12 cellular contexts compared by ENCODE assay signal in the genomic region with DNA sequence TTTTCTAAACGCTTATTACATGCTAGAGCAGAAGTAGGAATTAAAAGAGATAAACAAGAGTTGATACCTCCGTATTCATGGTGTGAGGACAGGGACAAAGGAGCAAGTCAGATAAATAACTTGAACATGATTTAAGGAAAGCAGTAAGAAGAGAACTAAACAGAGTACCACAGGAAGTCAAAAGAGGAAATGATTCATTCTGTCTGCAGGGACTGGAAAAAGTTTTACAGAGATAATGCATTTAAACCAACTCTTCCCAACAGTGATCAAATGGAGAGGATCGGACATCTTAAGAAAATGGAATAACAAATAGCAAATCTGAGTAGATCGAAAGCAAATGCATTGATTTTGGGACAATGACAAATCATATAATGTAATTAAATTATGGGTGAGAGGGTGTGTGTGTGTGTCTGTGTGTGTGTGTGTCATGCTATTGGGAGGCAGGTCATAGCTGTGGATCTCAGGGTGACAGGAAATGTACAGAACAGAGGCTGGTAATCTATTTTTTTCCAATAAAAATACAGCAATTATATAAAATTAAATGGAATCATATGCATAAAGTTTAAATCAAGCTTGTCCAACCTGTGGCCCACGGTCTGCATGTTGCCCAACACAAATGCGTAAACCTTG.
DNase-seq lines count a peak whose midpoint lies in the region; ATAC-seq and TF ChIP-seq lines count a peak whose summit lies in the region.
"Had no signal": no experiment of that assay in that cellular context is flagged by ENCODE, and none has a peak within 500 bp of the region (broad histone marks: within the 10 kb centered on the region; RNA-seq: fewer than 3 reads in every experiment).

No MANE protein-coding gene starts in this region.

- H3K79me2 ChIP-seq in SK-N-SH (ENCODE audit: insufficient read depth): no peaks in the 10 kb centered on the region

- H4K20me1 ChIP-seq in SK-N-SH (ENCODE audit: insufficient read depth): no peaks in the 10 kb centered on the region

- ATAC-seq in GM19463 (IDR thresholded peaks at IDR 0.05; ENCODE audit: unreplicated experiment): peak; percentile 79
- peak; percentile 94 for ATAC-seq in HG03342 (IDR thresholded peaks at IDR 0.05; ENCODE audit: unreplicated experiment)

- H3K4me1 ChIP-seq in SK-N-SH (ENCODE audit: control insufficient read depth in 1 of 2, insufficient read depth in 2 of 2, low read depth in 1 of 2, low read length in 1 of 2) (no peaks in the 10 kb centered on the region), stomach (no peaks in the 10 kb centered on the region), HAP-1 (no peaks in the 10 kb centered on the region)

- peak overlapping the region in 1 of 2 experiments; percentile 60; a peak in 3 of 4 replicates for H3K27ac ChIP-seq in SK-N-SH (ENCODE audit: low read depth in 2 of 2, low read length in 1 of 2)
- no peak overlapping the region for H3K27ac ChIP-seq in stomach
- no peak overlapping the region for H3K27ac ChIP-seq in coronary artery

- DNase-seq in SK-N-SH: no peak
- DNase-seq in skeletal muscle cell (ENCODE audit: low read depth): peak; percentile 8
- no peak for DNase-seq in stomach
- DNase-seq in HAP-1 (ENCODE audit: low spot score in 2 of 2): no peak
- no peak for DNase-seq in coronary artery (ENCODE audit: low spot score)
- no peak for DNase-seq in NCI-H1694 (lab: John Stamatoyannopoulos, UW)
- DNase-seq: effector CD8-positive, alpha-beta T cell; immature natural killer cell; NCI-H526; nucleus accumbens had no signal

- TF ChIP-seq EP300 in SK-N-SH (IDR thresholded peaks at IDR 0.05; ENCODE audit: borderline replicate concordance in 1 of 2, low read depth in 1 of 2, low read length in 1 of 2) (peak in 1 of 2 experiments; percentile 19; a peak in 1 of 4 replicates), stomach (IDR thresholded peaks at IDR 0.05) (no peak)

- intact Hi-C loops in stomach (cut with DNase I; ENCODE audit: low total_unique reads): no loop called here

- WGBS in SK-N-SH (ENCODE audit: low lambda C conversion rate): 60% methylated on average over 6 of the region's 6 CpGs
- 73 to 87% (median 81%) methylated on average over 6 of the region's 6 CpGs for WGBS in stomach, 5 donors

- H3K4me2 ChIP-seq in SK-N-SH: peak overlapping the region; percentile 32; the same call in 1 of the 2 replicates

- H3K9ac ChIP-seq in SK-N-SH: no peak overlapping the region

- peak overlapping the region; percentile 67 for H2AFZ ChIP-seq in SK-N-SH (ENCODE audit: low read depth)

- H3K36me3 ChIP-seq in SK-N-SH (replicated peaks in 1 of 2; ENCODE audit: control insufficient read depth in 1 of 2, insufficient read depth in 2 of 2, low read length in 1 of 2) (no peaks in the 10 kb centered on the region), stomach (no peaks in the 10 kb centered on the region), HAP-1 (replicated peaks) (no peaks in the 10 kb centered on the region)

- POLR2A ChIA-PET in SK-N-SH (lab: Yijun Ruan, JAX): no interaction called here

- H3F3A ChIP-seq in SK-N-SH (replicated peaks; ENCODE audit: insufficient read depth): peaks cover 6% of the 10 kb centered on the region

- in situ Hi-C loops in HAP-1 (cut with MboI; ENCODE audit: low sequenced_read_pairs): no loop called here

- H3K4me3 ChIP-seq in SK-N-SH (ENCODE audit: low read depth in 2 of 2, low read length in 1 of 2) (peak overlapping the region in 1 of 2 experiments; percentile 16; a peak in 1 of 4 replicates), skeletal muscle cell (ENCODE audit: low read depth, low read length) (no peak overlapping the region), stomach (no peak overlapping the region), HAP-1 (no peak overlapping the region), coronary artery (no peak overlapping the region)

- TF ChIP-seq CTCF in SK-N-SH (IDR thresholded peaks at IDR 0.05) (no peak), stomach (IDR thresholded peaks at IDR 0.05) (no peak), coronary artery (IDR thresholded peaks at IDR 0.05) (no peak)

- CTCF ChIA-PET in SK-N-SH (lab: Yijun Ruan, JAX): interaction anchor here (0.7 kb wide), 1 partner anchor 9 kb away, joined by 3 read pairs; no protein-coding TSS in a partner anchor

- H3K27me3 ChIP-seq in SK-N-SH (ENCODE audit: insufficient read depth) (no peaks in the 10 kb centered on the region), stomach (no peaks in the 10 kb centered on the region), HAP-1 (ENCODE audit: low read depth) (no peaks in the 10 kb centered on the region)

- no peak for TF ChIP-seq RAD21 in SK-N-SH (IDR thresholded peaks at IDR 0.05; ENCODE audit: low read length)

- TF ChIP-seq POLR2A in stomach (IDR thresholded peaks at IDR 0.05): no peak

- H3K9me3 ChIP-seq in SK-N-SH: no peaks in the 10 kb centered on the region
- no peaks in the 10 kb centered on the region for H3K9me3 ChIP-seq in stomach
- no peaks in the 10 kb centered on the region for H3K9me3 ChIP-seq in HAP-1

- no peaks in the 10 kb centered on the region for H3K9me2 ChIP-seq in SK-N-SH

TF ChIP-seq in SK-N-SH, 30 proteins besides CTCF, POLR2A, EP300 and RAD21:
- no peak for TF ChIP-seq TEAD4 (IDR thresholded peaks at IDR 0.05; ENCODE audit: borderline replicate concordance, insufficient read depth)
- TF ChIP-seq NFIC (IDR thresholded peaks at IDR 0.05; ENCODE audit: borderline replicate concordance): no peak
- TF ChIP-seq MEF2A (IDR thresholded peaks at IDR 0.05; ENCODE audit: borderline replicate concordance, low read depth): no peak
- peak; percentile 55 for TF ChIP-seq TCF12 (IDR thresholded peaks at IDR 0.05)
- peak; percentile 45 for TF ChIP-seq JUND (IDR thresholded peaks at IDR 0.05)
- TF ChIP-seq GATA2 (CRISPR knock-in tag; IDR thresholded peaks at IDR 0.05): no peak
- TF ChIP-seq FOXJ3 (CRISPR knock-in tag; IDR thresholded peaks at IDR 0.05): no peak
- 0 out of 2 replicates have a peak, but pooled peaks have one; percentile 33 for TF ChIP-seq YY1 (IDR thresholded peaks at IDR 0.05; ENCODE audit: low read depth)
- no peak for TF ChIP-seq FOXM1 (IDR thresholded peaks at IDR 0.05; ENCODE audit: low read depth)
- TF ChIP-seq FOSL2 (IDR thresholded peaks at IDR 0.05; ENCODE audit: borderline replicate concordance, low read depth): peak; percentile 53; the same call in 1 of the 2 replicates
- TF ChIP-seq SMC3 (IDR thresholded peaks at IDR 0.05; ENCODE audit: low read depth, low read length): no peak
